In genomic region chr1:10671551-10672375, GRCh38 we compare ENCODE assay signal across 16 cellular contexts.
DNase-seq lines count a peak whose midpoint lies in the region; ATAC-seq and TF ChIP-seq lines count a peak whose summit lies in the region.
"Had no signal": no experiment of that assay in that cellular context is flagged by ENCODE, and none has a peak within 500 bp of the region (broad histone marks: within the 10 kb centered on the region; RNA-seq: fewer than 3 reads in every experiment).

No MANE protein-coding gene starts in this region.

- no peak for TF ChIP-seq EP300 in stomach (IDR thresholded peaks at IDR 0.05)

- no peaks in the 10 kb centered on the region for H3K36me3 Mint-ChIP-seq in brain
- H3K36me3 Mint-ChIP-seq in T-helper 2 cell treated with Interferon-gamma antibody and Interleukin-4, amounts not matched to agents 5 μg/mL and 100 μg/mL, for 36 hours (ENCODE audit: low read depth) = no peaks in the 10 kb centered on the region
- H3K36me3 Mint-ChIP-seq: CD14-positive monocyte had no signal

- no peaks in the 10 kb centered on the region for H3K27me3 ChIP-seq in stomach

- H3K27me3 Mint-ChIP-seq in brain = no peaks in the 10 kb centered on the region
- no peaks in the 10 kb centered on the region for H3K27me3 Mint-ChIP-seq in T-helper 2 cell treated with Interferon-gamma antibody and Interleukin-4, amounts not matched to agents 5 μg/mL and 100 μg/mL, for 36 hours (ENCODE audit: low read depth)

- H3K4me1 ChIP-seq in stomach = peaks cover 91 to 100% (median 96%) of the 10 kb centered on the region in 4 donors
- H3K4me1 ChIP-seq: HAP-1 had no signal

- H3K4me3 ChIP-seq in stomach = no peak overlapping the region
- H3K4me3 ChIP-seq: HAP-1 had no signal

- no peaks in the 10 kb centered on the region for H3K9me3 ChIP-seq in stomach
- H3K9me3 ChIP-seq: HAP-1 had no signal

- intact Hi-C loops in stomach (cut with DNase I; ENCODE audit: low total_unique reads) = no loop called here

- CTCF ChIA-PET in HEK293T (lab: Yijun Ruan, JAX) = no interaction called here

- ATAC-seq in GM19324 (IDR thresholded peaks at IDR 0.05; ENCODE audit: low FRiP score, unreplicated experiment) (no peak), GM18858 (IDR thresholded peaks at IDR 0.05; ENCODE audit: unreplicated experiment) (no peak)

- no peak for TF ChIP-seq CTCF in brain (conservative IDR thresholded peaks at IDR 0.05)
- no peak for TF ChIP-seq CTCF in stomach (IDR thresholded peaks at IDR 0.05)

- POLR2A ChIA-PET in HEK293T (lab: Yijun Ruan, JAX) = no interaction called here

- TF ChIP-seq POLR2A in stomach (IDR thresholded peaks at IDR 0.05) = no peak

- H3K36me3 ChIP-seq in stomach = no peaks in the 10 kb centered on the region
- H3K36me3 ChIP-seq: HAP-1 had no signal

- 54 to 72% (median 63%) methylated on average over 25 to 27 of the region's 27 CpGs for WGBS in stomach, 5 donors

- peak overlapping the region; percentile 49 to 97 (median 91) for H3K27ac ChIP-seq in stomach

- DNase-seq in HEK293T (ENCODE audit: extremely low spot score) = peak; percentile 36
- peak; percentile 59 for DNase-seq in kidney tubule cell (ENCODE audit: low spot score)
- DNase-seq in stomach = no peak
- no peak for DNase-seq in T-helper 2 cell treated with Interferon-gamma antibody and Interleukin-4, amounts not matched to agents 5 μg/mL and 100 μg/mL, for 36 hours (ENCODE audit: low spot score)
- DNase-seq: activated CD8-positive, alpha-beta memory T cell treated with anti-CD3 and anti-CD28 coated beads, Interleukin-2, amount 50 U/mL, for 4 hours; activated naive CD4-positive, alpha-beta T cell treated with Interleukin-2 at 50 U/mL for 16 hours; mesendoderm; NCI-H1105; NCI-H524; stimulated activated naive CD4-positive, alpha-beta T cell had no signal

- H3K27ac Mint-ChIP-seq in brain = peak overlapping the region in 3 of 5 experiments; percentile 32 to 98 (median 90)
- no peak overlapping the region for H3K27ac Mint-ChIP-seq in T-helper 2 cell treated with Interferon-gamma antibody and Interleukin-4, amounts not matched to agents 5 μg/mL and 100 μg/mL, for 36 hours
- H3K27ac Mint-ChIP-seq: T-helper 1 cell treated with Interleukin-12 subunit alpha and Interleukin-12 subunit beta and Interleukin-4 antibody, amounts not matched to agents 30 μg/mL and 1 μg/mL, for 36 hours had no signal

- H3K4me3 Mint-ChIP-seq in brain = no peak overlapping the region
- no peak overlapping the region for H3K4me3 Mint-ChIP-seq in T-helper 2 cell treated with Interferon-gamma antibody and Interleukin-4, amounts not matched to agents 5 μg/mL and 100 μg/mL, for 36 hours
- H3K4me3 Mint-ChIP-seq: CD14-positive monocyte; T-helper 1 cell treated with Interleukin-12 subunit alpha and Interleukin-12 subunit beta and Interleukin-4 antibody, amounts not matched to agents 30 μg/mL and 1 μg/mL, for 36 hours had no signal

- peaks cover 0 to 4% (median 0%) of the 10 kb centered on the region in 5 experiments for H3K9me3 Mint-ChIP-seq in brain
- H3K9me3 Mint-ChIP-seq in T-helper 2 cell treated with Interferon-gamma antibody and Interleukin-4, amounts not matched to agents 5 μg/mL and 100 μg/mL, for 36 hours = no peaks in the 10 kb centered on the region
- H3K9me3 Mint-ChIP-seq: CD14-positive monocyte; T-helper 1 cell treated with Interleukin-12 subunit alpha and Interleukin-12 subunit beta and Interleukin-4 antibody, amounts not matched to agents 30 μg/mL and 1 μg/mL, for 36 hours had no signal

- peaks cover 86% of the 10 kb centered on the region for H3K4me1 Mint-ChIP-seq in brain
- H3K4me1 Mint-ChIP-seq in T-helper 2 cell treated with Interferon-gamma antibody and Interleukin-4, amounts not matched to agents 5 μg/mL and 100 μg/mL, for 36 hours (ENCODE audit: low read depth) = no peaks in the 10 kb centered on the region

TF ChIP-seq in HEK293T, 16 proteins besides CTCF, POLR2A, EP300 and RAD21:
- TF ChIP-seq BHLHE40 (IDR thresholded peaks at IDR 0.05; ENCODE audit: borderline replicate concordance) (no peak), SP1 (IDR thresholded peaks at IDR 0.05) (no peak), HDGF (IDR thresholded peaks at IDR 0.05; ENCODE audit: borderline replicate concordance) (no peak), L3MBTL2 (conservative IDR thresholded peaks at IDR 0.05) (no peak), CTBP1 (IDR thresholded peaks at IDR 0.05; ENCODE audit: borderline replicate concordance) (no peak), FOXA1 (IDR thresholded peaks at IDR 0.05) (no peak), PKNOX1 (IDR thresholded peaks at IDR 0.05) (no peak), ARNT (IDR thresholded peaks at IDR 0.05) (no peak), FOXK2 (IDR thresholded peaks at IDR 0.05) (no peak), FOXM1 (IDR thresholded peaks at IDR 0.05; ENCODE audit: borderline replicate concordance) (no peak), ELF4 (IDR thresholded peaks at IDR 0.05) (no peak), LEF1 (IDR thresholded peaks at IDR 0.05; ENCODE audit: borderline replicate concordance) (no peak), ZNF384 (IDR thresholded peaks at IDR 0.05) (no peak), NFRKB (IDR thresholded peaks at IDR 0.05) (no peak), TARDBP (IDR thresholded peaks at IDR 0.05) (no peak)

Comparison
In these comparisons a context has a peak if more than half of its experiments do, and no peak if none do; other contexts are left out.
1. DNase-seq: peak in HEK293T (single experiment) and kidney tubule cell (single experiment); none in stomach (single experiment) and T-helper 2 cell treated with Interferon-gamma antibody and Interleukin-4, amounts not matched to agents 5 μg/mL and 100 μg/mL, for 36 hours (single experiment).